19 cellular contexts compared by ENCODE assay signal in the genomic region with DNA sequence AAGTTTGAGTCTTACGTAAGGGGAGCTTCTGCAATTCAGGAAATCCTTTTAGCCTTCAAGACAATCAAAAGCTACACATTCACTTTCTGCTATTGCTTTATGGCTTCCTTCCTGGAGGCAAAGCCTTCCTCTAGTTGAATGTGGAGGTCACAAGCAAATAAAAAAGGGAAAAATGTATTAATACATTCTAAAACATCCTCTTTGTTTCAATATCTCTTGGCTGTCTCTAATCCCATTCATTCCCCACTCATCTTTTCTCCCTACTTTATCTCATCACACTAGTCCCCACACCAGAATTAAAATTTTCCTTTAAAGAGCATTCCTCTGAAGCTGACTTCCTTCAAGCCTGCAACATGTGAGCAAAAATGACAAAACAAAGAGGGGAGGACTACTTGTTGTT.
"Had no signal": no experiment of that assay in that cellular context is flagged by ENCODE, and none has a peak within 500 bp of the region (broad histone marks: within the 10 kb centered on the region; RNA-seq: fewer than 3 reads in every experiment).

No MANE protein-coding gene starts in this region.

- DNase-seq: activated CD4-positive, alpha-beta memory T cell treated with anti-CD3 and anti-CD28 coated beads for 36 hours; activated CD4-positive, alpha-beta T cell treated with anti-CD3 and anti-CD28 coated beads, Interleukin-2, amount 10 ng/mL, durations not matched to agents 7 days and 5 days; activated CD4-positive, CD25-positive, alpha-beta regulatory T cell; activated CD8-positive, alpha-beta memory T cell treated with anti-CD3 and anti-CD28 coated beads for 24 hours; activated gamma-delta T cell; activated naive CD4-positive, alpha-beta T cell treated with anti-CD3 and anti-CD28 coated beads for 36 hours; activated T-cell treated with anti-CD3 and anti-CD28 coated beads for 4 hours; activated T-cell treated with anti-CD3 and anti-CD28 coated beads, Interleukin-2, amount 50 U/mL, for 48 hours; amygdala; Karpas-422; NCI-H1092 treated with DMSO at 0.1 percent for 48 hours; NCI-H1694 treated with DMSO at 0.1 percent for 48 hours; NCI-H2029 treated with DMSO at 0.1 percent for 48 hours; NCI-H446; NCI-H524; SIG-M5; T-cell; T-helper 2 cell; T1000 had no signal
